ENCODE assay signal across 12 cellular contexts in genomic region chr2:42959148-42959992, GRCh38.
DNase-seq lines count a peak whose midpoint lies in the region; ATAC-seq and TF ChIP-seq lines count a peak whose summit lies in the region.
"Had no signal": no experiment of that assay in that cellular context is flagged by ENCODE, and none has a peak within 500 bp of the region (broad histone marks: within the 10 kb centered on the region; RNA-seq: fewer than 3 reads in every experiment).

No MANE protein-coding gene starts in this region.

- H3K4me3 ChIP-seq in esophagus (ENCODE audit: low read depth in 1 of 2, low read length in 2 of 2): no peak overlapping the region
- no peak overlapping the region for H3K4me3 ChIP-seq in upper lobe of right lung

- H3K27me3 ChIP-seq in esophagus (ENCODE audit: control insufficient read depth in 1 of 2, insufficient read depth in 2 of 2, low read length in 2 of 2) (no peaks in the 10 kb centered on the region), upper lobe of right lung (no peaks in the 10 kb centered on the region)

- no peaks in the 10 kb centered on the region for H3K9me3 Mint-ChIP-seq in neural crest cell
- H3K9me3 Mint-ChIP-seq: activated naive CD8-positive, alpha-beta T cell treated with anti-CD3 and anti-CD28 coated beads for 36 hours had no signal

- DNase-seq in NCI-H226 (peak; percentile 62), neural crest cell (ENCODE audit: low read depth, low spot score) (no peak), upper lobe of right lung (no peak), SW480 (ENCODE audit: low spot score) (no peak), iPS-NIHi11 (ENCODE audit: low spot score) (no peak)
- no peak for DNase-seq in activated T-cell treated with anti-CD3 and anti-CD28 coated beads, Interleukin-2, amount 50 U/mL, for 48 hours
- DNase-seq: activated naive CD8-positive, alpha-beta T cell treated with anti-CD3 and anti-CD28 coated beads for 36 hours; glutamatergic neuron; NCI-H510A treated with DMSO at 0.1 percent for 48 hours had no signal

- H3K27ac ChIP-seq in esophagus (ENCODE audit: low read depth in 2 of 2, low read length in 1 of 2): peak overlapping the region; percentile 73 to 76
- H3K27ac ChIP-seq in upper lobe of right lung: peak overlapping the region; percentile 65
- H3K27ac ChIP-seq: VCaP had no signal

- H3K4me1 Mint-ChIP-seq in neural crest cell: peaks cover 59% of the 10 kb centered on the region

- no peaks in the 10 kb centered on the region for H3K27me3 Mint-ChIP-seq in neural crest cell (ENCODE audit: low read depth)

- WGBS in esophagus, 2 donors: 32 to 48% methylated on average over 9 of the region's 9 CpGs

- intact Hi-C loops in upper lobe of right lung (cut with DNase I): no loop called here

- no peaks in the 10 kb centered on the region for H3K9me3 ChIP-seq in esophagus (ENCODE audit: control insufficient read depth in 2 of 2, insufficient read depth in 1 of 2, low read depth in 1 of 2, low read length in 1 of 2)
- no peaks in the 10 kb centered on the region for H3K9me3 ChIP-seq in upper lobe of right lung

- H3K4me3 Mint-ChIP-seq in neural crest cell: peak overlapping the region; percentile 15
- H3K4me3 Mint-ChIP-seq: activated naive CD8-positive, alpha-beta T cell treated with anti-CD3 and anti-CD28 coated beads for 36 hours had no signal

- TF ChIP-seq CTCF in neural crest cell (conservative IDR thresholded peaks at IDR 0.05): no peak
- TF ChIP-seq CTCF in upper lobe of right lung (IDR thresholded peaks at IDR 0.05): no peak

- peak overlapping the region; percentile 93 for H3K27ac Mint-ChIP-seq in neural crest cell (ENCODE audit: unreplicated experiment)
- H3K27ac Mint-ChIP-seq: activated naive CD8-positive, alpha-beta T cell treated with anti-CD3 and anti-CD28 coated beads for 36 hours had no signal

- ATAC-seq in upper lobe of right lung (no peak), HG02852 (IDR thresholded peaks at IDR 0.05; ENCODE audit: unreplicated experiment) (no peak)

- H3K4me1 ChIP-seq in esophagus (ENCODE audit: control insufficient read depth in 2 of 2, insufficient read depth in 2 of 2, low read length in 1 of 2) (peaks cover 0 to 3% of the 10 kb centered on the region in 2 donors), upper lobe of right lung (peaks cover 51% of the 10 kb centered on the region)

- H3K36me3 ChIP-seq in esophagus (ENCODE audit: control insufficient read depth in 2 of 2, insufficient read depth in 2 of 2, low read length in 1 of 2) (no peaks in the 10 kb centered on the region), upper lobe of right lung (no peaks in the 10 kb centered on the region)

- no peaks in the 10 kb centered on the region for H3K36me3 Mint-ChIP-seq in neural crest cell (ENCODE audit: low read depth)
- H3K36me3 Mint-ChIP-seq: activated naive CD8-positive, alpha-beta T cell treated with anti-CD3 and anti-CD28 coated beads for 36 hours had no signal
